Comparison of ENCODE assay signal across 14 cellular contexts in genomic region chr13:43058836-43059235, GRCh38. TPM values are rescaled to one million over a fixed set of nuclear protein-coding genes. Genes with fewer than 3 reads are reported as not detected.
A peak's percentile ranks its signal among the peaks of the same experiment; 100 is the strongest.
DNase-seq lines count a peak whose midpoint lies in the region; ATAC-seq, FAIRE-seq and TF ChIP-seq lines count a peak whose summit lies in the region.
"Had no signal": no experiment of that assay in that cellular context is flagged by ENCODE, and none has a peak within 500 bp of the region (broad histone marks: within the 10 kb centered on the region; RNA-seq: fewer than 3 reads in every experiment).

No MANE protein-coding gene starts in this region.

- FAIRE-seq in H1 (lab: Jason Lieb, UNC), result no peak

- no peak for TF ChIP-seq EP300 in H1 (IDR thresholded peaks at IDR 0.05; ENCODE audit: borderline replicate concordance in 1 of 2, low read depth in 2 of 2, low read length in 2 of 2)

- no peak for DNase-seq in GM23338 (ENCODE audit: low spot score)
- DNase-seq in PC-9, result no peak
- DNase-seq in H1 (ENCODE audit: low read depth in 1 of 2, low spot score in 2 of 2), result no peak
- no peak for DNase-seq in neuronal stem cell (ENCODE audit: low spot score)
- DNase-seq in T-helper 9 cell, result no peak
- DNase-seq in T1000 (lab: John Stamatoyannopoulos, UW), result no peak
- DNase-seq: activated B cell treated with CpG ODN at 0.5 μM for 24 hours; activated gamma-delta T cell treated with Interleukin-2 at 50 U/mL for 16 hours; hypothalamus; NCI-H510A treated with DMSO at 0.1 percent for 48 hours; SHP77; stimulated activated CD4-positive, alpha-beta T cell treated with anti-CD3 and anti-CD28 coated beads, Interleukin-12 subunit alpha, Interleukin-12 subunit beta, amount 100 ng/mL, for 4 hours had no signal

- H2BK15ac ChIP-seq in H1 (ENCODE audit: low read length), result no peak overlapping the region
- no peak overlapping the region for H2BK15ac ChIP-seq in neuronal stem cell (ENCODE audit: low read length)

- peaks cover 13% of the 10 kb centered on the region; the same call in 2 of the 3 replicates for H3K36me3 Mint-ChIP-seq in GM23338 (ENCODE audit: low read depth)

- H3K4me2 ChIP-seq in GM23338 (no peak overlapping the region), PC-9 (peak overlapping the region; percentile 48; the same call in 1 of the 2 replicates), H1 (ENCODE audit: insufficient read depth in 1 of 2, low read depth in 2 of 2, low read length in 2 of 2) (no peak overlapping the region), neuronal stem cell (ENCODE audit: insufficient read depth, low read length, poor library complexity, severe bottlenecking) (no peak overlapping the region)

- H3K4me3 ChIP-seq in GM23338, result no peak overlapping the region
- H3K4me3 ChIP-seq in PC-9, result no peak overlapping the region
- no peak overlapping the region for H3K4me3 ChIP-seq in H1 (ENCODE audit: extremely low read depth in 1 of 4, insufficient read depth in 2 of 4, low read depth in 3 of 4, low read length in 4 of 4)
- H3K4me3 ChIP-seq in neuronal stem cell (ENCODE audit: low read length in 2 of 2), result no peak overlapping the region
- H3K4me3 ChIP-seq: MG63 had no signal

- H3K27ac ChIP-seq in GM23338 (ENCODE audit: low read depth), result 0 out of 2 replicates have a peak overlapping the region, but pooled peaks have one; percentile 36
- H3K27ac ChIP-seq in PC-9, result peak overlapping the region; percentile 82
- no peak overlapping the region for H3K27ac ChIP-seq in H1 (ENCODE audit: low read depth, low read length)
- no peak overlapping the region for H3K27ac ChIP-seq in neuronal stem cell (replicated peaks; ENCODE audit: low read length)

- no peak for TF ChIP-seq POLR2A in H1 (IDR thresholded peaks at IDR 0.05; ENCODE audit: control extremely low read depth in 1 of 2, low read depth in 2 of 2, low read length in 2 of 2)

- 89% methylated on average over 6 of the region's 6 CpGs; no CpG with 5 or more reads in 1 of the 2 experiments for WGBS in H1 (ENCODE audit: extremely low coverage in 1 of 2, insufficient coverage in 1 of 2, insufficient read length in 1 of 2, insufficient replicate concordance in 2 of 2, low coverage in 1 of 2, low lambda C conversion rate in 2 of 2, missing lambda C conversion rate in 1 of 2), 2 experiments
- whole genome bisulfite sequencing in neuronal stem cell (ENCODE audit: extremely low coverage in 2 of 2, insufficient read length in 2 of 2, insufficient replicate concordance in 1 of 2), 2 donors, result no CpG with 5 or more reads among the region's 6 CpGs

- no peaks in the 10 kb centered on the region; the same call in 2 of the 3 replicates for H3K9me3 Mint-ChIP-seq in GM23338
- H3K9me3 Mint-ChIP-seq: activated B cell treated with CpG ODN at 0.5 μM for 24 hours had no signal

- H3K9me3 ChIP-seq in PC-9 (ENCODE audit: insufficient read depth, low read depth), result no peaks in the 10 kb centered on the region
- H3K9me3 ChIP-seq in H1 (ENCODE audit: insufficient read depth in 2 of 2, low read depth in 1 of 2, low read length in 1 of 2), result peaks cover 0 to 2% of the 10 kb centered on the region in 2 experiments; a peak in 1 of 4 replicates
- H3K9me3 ChIP-seq in neuronal stem cell (replicated peaks in 1 of 2; ENCODE audit: control insufficient read depth in 2 of 2, insufficient read depth in 1 of 2, low read depth in 1 of 2, low read length in 2 of 2), result peaks cover 0 to 5% of the 10 kb centered on the region in 2 donors
- H3K9me3 ChIP-seq: MG63 had no signal

- intact Hi-C loops in PC-9 (cut with micrococcal nuclease; ENCODE audit: unreplicated experiment), result loop anchor here (1.0 to 10.0 kb wide), 4 partner anchors 63 to 334 kb away; no protein-coding TSS in a partner anchor

- TF ChIP-seq CTCF in GM23338 (conservative IDR thresholded peaks at IDR 0.05; ENCODE audit: low read depth in 2 of 2) (no peak), PC-9 (conservative IDR thresholded peaks at IDR 0.05) (no peak), H1 (IDR thresholded peaks at IDR 0.05; ENCODE audit: control extremely low read depth in 1 of 3, insufficient read depth in 1 of 3, low read depth in 1 of 3, low read length in 3 of 3) (no peak)

- H3K9ac ChIP-seq in H1 (replicated peaks in 1 of 4; ENCODE audit: extremely low read depth in 1 of 4, low read depth in 3 of 4, low read length in 3 of 4), result no peak overlapping the region
- no peak overlapping the region for H3K9ac ChIP-seq in neuronal stem cell (ENCODE audit: low read depth, low read length, poor library complexity)

- H3K4me1 ChIP-seq in GM23338 (ENCODE audit: insufficient read depth), result peaks cover 60% of the 10 kb centered on the region
- H3K4me1 ChIP-seq in PC-9 (replicated peaks; ENCODE audit: insufficient read depth), result peaks cover 65% of the 10 kb centered on the region
- H3K4me1 ChIP-seq in H1 (replicated peaks in 1 of 4; ENCODE audit: control insufficient read depth in 3 of 4, insufficient read depth in 4 of 4, low read length in 3 of 4), result peaks cover 0 to 13% (median 8%) of the 10 kb centered on the region in 4 experiments; a peak in 6 of 7 replicates
- H3K4me1 ChIP-seq in neuronal stem cell (ENCODE audit: control insufficient read depth in 2 of 2, insufficient read depth in 1 of 2, low read depth in 1 of 2, low read length in 2 of 2), result peaks cover 0 to 3% of the 10 kb centered on the region in 2 donors

- H3K79me2 ChIP-seq in GM23338 (replicated peaks; ENCODE audit: insufficient read depth) (peaks cover 41% of the 10 kb centered on the region), PC-9 (ENCODE audit: low read depth) (peaks cover 41% of the 10 kb centered on the region), H1 (ENCODE audit: control insufficient read depth in 1 of 2, insufficient read depth in 2 of 2, low read length in 2 of 2) (peaks cover 0 to 29% of the 10 kb centered on the region in 2 experiments; a peak in 1 of 4 replicates)

- H3K27me3 ChIP-seq in GM23338 (ENCODE audit: insufficient read depth) (peaks cover 20% of the 10 kb centered on the region), PC-9 (ENCODE audit: insufficient read depth, low read depth) (no peaks in the 10 kb centered on the region), H1 (replicated peaks in 1 of 4; ENCODE audit: control insufficient read depth in 3 of 4, extremely low read depth in 1 of 4, insufficient read depth in 3 of 4, low read length in 3 of 4) (0 out of 7 replicates have a peak, but pooled peaks cover 0 to 3% (median 0%) of the 10 kb centered on the region in 4 experiments), neuronal stem cell (ENCODE audit: control insufficient read depth in 3 of 3, insufficient read depth in 3 of 3, low read depth in 1 of 3, low read length in 3 of 3) (no peaks in the 10 kb centered on the region)
- H3K27me3 ChIP-seq: MG63 had no signal

- H3K4me3 Mint-ChIP-seq in GM23338, result no peak overlapping the region; the same call in 2 of the 3 replicates

- H3K18ac ChIP-seq in H1 (ENCODE audit: extremely low read depth, low read length), result no peak overlapping the region
- no peak overlapping the region for H3K18ac ChIP-seq in neuronal stem cell (ENCODE audit: low read length)

- H3K9me2 ChIP-seq in GM23338 (ENCODE audit: insufficient read depth), result no peaks in the 10 kb centered on the region
- no peaks in the 10 kb centered on the region for H3K9me2 ChIP-seq in PC-9 (ENCODE audit: insufficient read depth)

- CTCF ChIA-PET in PC-9 (lab: Charles Lee), result no interaction called here
- CTCF ChIA-PET in H1 (lab: Charles Lee; ENCODE audit: partially characterized antibody), result interaction anchor here (0.6 to 0.7 kb wide), 3 partner anchors 36 to 149 kb away, joined by 3 read pairs; partner anchors contain the start of gene DNAJC15

- H3K79me1 ChIP-seq in H1 (ENCODE audit: low read depth, low read length), result no peaks in the 10 kb centered on the region
- H3K79me1 ChIP-seq in neuronal stem cell (ENCODE audit: low read depth, low read length), result no peaks in the 10 kb centered on the region

- H2AK5ac ChIP-seq in H1 (ENCODE audit: low read depth, low read length) (0 out of 2 replicates have a peak overlapping the region, but pooled peaks have one; percentile 18), neuronal stem cell (ENCODE audit: low read depth, low read length) (no peak overlapping the region)

- no peak overlapping the region for H3K56ac ChIP-seq in H1 (replicated peaks; ENCODE audit: insufficient read length, low read depth, low read length)

- H3F3A ChIP-seq in GM23338 (replicated peaks; ENCODE audit: low read depth) (no peaks in the 10 kb centered on the region), PC-9 (ENCODE audit: insufficient read depth, low read depth) (peaks cover 26% of the 10 kb centered on the region)

- BruUV-seq in PC-9 (replicated peaks; lab: Mats Ljungman, UMichigan), result no TSS peak

- no peak overlapping the region for H3K4ac ChIP-seq in H1 (replicated peaks; ENCODE audit: insufficient read length, low read depth, low read length)
- no peak overlapping the region for H3K4ac ChIP-seq in neuronal stem cell (ENCODE audit: low read length)

- H3K14ac ChIP-seq in H1 (ENCODE audit: insufficient read length) (no peak overlapping the region), neuronal stem cell (ENCODE audit: low read length) (no peak overlapping the region)

- H3K36me3 ChIP-seq in GM23338 (ENCODE audit: insufficient read depth) (no peaks in the 10 kb centered on the region), PC-9 (ENCODE audit: low read depth) (no peaks in the 10 kb centered on the region; the same call in 1 of the 2 replicates), H1 (ENCODE audit: control insufficient read depth in 2 of 4, insufficient read depth in 4 of 4, low read length in 3 of 4) (no peaks in the 10 kb centered on the region), neuronal stem cell (replicated peaks in 1 of 2; ENCODE audit: control insufficient read depth in 2 of 2, insufficient read depth in 2 of 2, low read length in 2 of 2) (no peaks in the 10 kb centered on the region)
- H3K36me3 ChIP-seq: MG63 had no signal

- H2BK20ac ChIP-seq in H1 (ENCODE audit: low read length), result 0 out of 2 replicates have a peak overlapping the region, but pooled peaks have one; percentile 52

- ATAC-seq in GM23338 (no peak), GM21717 (IDR thresholded peaks at IDR 0.05; ENCODE audit: unreplicated experiment) (no peak)

- H4K91ac ChIP-seq in H1 (replicated peaks; ENCODE audit: insufficient read length, low read length) (no peak overlapping the region), neuronal stem cell (ENCODE audit: low read depth, low read length, poor library complexity) (no peak overlapping the region)

- no peak overlapping the region for H2BK5ac ChIP-seq in H1 (ENCODE audit: low read depth, low read length)
- no peak overlapping the region for H2BK5ac ChIP-seq in neuronal stem cell (ENCODE audit: low read length)

- H4K5ac ChIP-seq in H1 (ENCODE audit: insufficient read length, low read depth, low read length), result no peak overlapping the region

- H4K8ac ChIP-seq in H1 (ENCODE audit: extremely low read depth, insufficient read depth, low read length) (no peak overlapping the region), neuronal stem cell (ENCODE audit: low read depth, low read length) (no peak overlapping the region)

- H4K20me1 ChIP-seq in GM23338 (replicated peaks; ENCODE audit: insufficient read depth) (peaks cover 4% of the 10 kb centered on the region; the same call in 1 of the 2 replicates), PC-9 (ENCODE audit: insufficient read depth) (no peaks in the 10 kb centered on the region), H1 (replicated peaks in 1 of 2; ENCODE audit: control insufficient read depth in 1 of 2, insufficient read depth in 2 of 2, low read length in 2 of 2) (no peaks in the 10 kb centered on the region)

- H2BK120ac ChIP-seq in H1 (replicated peaks; ENCODE audit: low read depth, low read length) (no peak overlapping the region), neuronal stem cell (ENCODE audit: low read depth, low read length) (no peak overlapping the region)

- POLR2A ChIA-PET in PC-9 (lab: Charles Lee; ENCODE audit: unreplicated experiment) (interaction anchor here (0.7 kb wide), 1 partner anchor 13 kb away, joined by 6 read pairs; no protein-coding TSS in a partner anchor), H1 (lab: Charles Lee; ENCODE audit: partially characterized antibody) (no interaction called here)

- no peaks in the 10 kb centered on the region for H3K27me3 Mint-ChIP-seq in GM23338 (ENCODE audit: insufficient read depth, low read depth, poor library complexity)
- H3K27me3 Mint-ChIP-seq: activated B cell treated with CpG ODN at 0.5 μM for 24 hours had no signal

- H3K23ac ChIP-seq in H1 (ENCODE audit: insufficient read length) (no peak overlapping the region), neuronal stem cell (ENCODE audit: low read depth, low read length, poor library complexity) (no peak overlapping the region)

- H2AFZ ChIP-seq in GM23338 (no peak overlapping the region), PC-9 (no peak overlapping the region), H1 (ENCODE audit: low read length) (no peak overlapping the region), neuronal stem cell (ENCODE audit: low read length) (peak overlapping the region; percentile 29)

- TF ChIP-seq RAD21 in H1 (IDR thresholded peaks at IDR 0.05 in 1 of 2, conservative IDR thresholded peaks at IDR 0.05 in 1 of 2; ENCODE audit: low read depth in 2 of 2, low read length in 2 of 2), result no peak

- H2BK12ac ChIP-seq in H1 (ENCODE audit: low read depth, low read length) (no peak overlapping the region), neuronal stem cell (ENCODE audit: low read length) (no peak overlapping the region)

- H3K23me2 ChIP-seq in H1 (ENCODE audit: low read depth, low read length), result no peaks in the 10 kb centered on the region

- no peak overlapping the region for H3K27ac Mint-ChIP-seq in GM23338

- peaks cover 55% of the 10 kb centered on the region for H3K4me1 Mint-ChIP-seq in GM23338

RNA-seq across cellular contexts. Expression of gene DNAJC15, which starts 35.5 kb away (rescaled TPM):
- 5.6 and 11.4 TPM in 2 replicates for total RNA-seq in GM23338 (2014; rRNA removed; shearing (Covaris generic))
- polyA plus RNA-seq in GM23338 (2016; fragmentation: Nextera tagmentation; extraction: Ambion mirVana), result 80.4 and 82.5 TPM in 2 replicates
- total RNA-seq in PC-9 (2021), result 12.7 and 14.8 TPM in 2 replicates
- 5.8 and 6.5 TPM in 2 replicates for total RNA-seq in H1 (2021; fragmentation: NEBNext Ultra II Directional; extraction: Animal tissue kit (Norgen Biotek cat#: 25700))
- 20.8 and 21.8 TPM in 2 replicates for polyA plus RNA-seq in H1 (2011; rRNA removed)
- 23.5 TPM for polyA plus RNA-seq in H1 (2011; cell fraction: cytosol; rRNA removed)
- polyA plus RNA-seq in H1 (2011; cell fraction: nucleus; rRNA removed), result 19.1 TPM
- polyA plus RNA-seq in H1 (2012, experiment 1 of 2), result 14.2 to 21.8 TPM (median 17.7 TPM) in 4 replicates
- polyA plus RNA-seq in H1 (2012, experiment 2 of 2), result 2.9 TPM
- 2.4 TPM for polyA plus RNA-seq in H1 (2013, experiment 1 of 2)
- polyA plus RNA-seq in H1 (2013, experiment 2 of 2), result 2.5 TPM
- 9.1 and 11.8 TPM in 2 replicates for polyA minus RNA-seq in H1 (2011; rRNA and poly(A)+ RNA removed)
- polyA minus RNA-seq in H1 (2011; cell fraction: cytosol; rRNA and poly(A)+ RNA removed), result 21.1 TPM
- 11.1 TPM for polyA minus RNA-seq in H1 (2011; cell fraction: nucleus; rRNA and poly(A)+ RNA removed)
- 2.3 TPM for polyA plus RNA-seq in neuronal stem cell (2013, experiment 1 of 2)
- 2.9 TPM for polyA plus RNA-seq in neuronal stem cell (2013, experiment 2 of 2)

Comparison
In these comparisons a context has a peak if more than half of its experiments do, and no peak if none do; other contexts are left out.
1. H3K27ac ChIP-seq: peak in GM23338 (single experiment) and PC-9 (single experiment); none in H1 (single experiment) and neuronal stem cell (single experiment).